Comparison of ENCODE assay signal across 27 cellular contexts in the genomic region with DNA sequence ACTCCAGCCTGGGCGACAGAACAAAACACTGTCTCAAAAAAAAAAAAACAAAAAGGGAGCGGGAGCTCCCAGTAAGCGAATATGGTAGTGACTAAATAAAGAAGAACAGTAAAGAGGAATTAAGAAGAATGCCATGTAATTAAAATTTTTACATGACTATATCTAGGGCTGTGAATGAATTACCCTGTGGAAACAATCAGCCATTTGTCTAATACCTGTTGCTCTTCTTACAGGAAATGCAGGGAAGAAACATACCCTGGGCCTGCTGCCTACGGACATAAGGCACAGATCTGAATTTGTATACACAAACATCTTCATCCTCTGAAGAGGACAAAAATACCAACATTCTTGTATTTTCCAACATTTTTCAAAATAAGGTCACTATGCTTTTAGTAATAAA. TPM values are rescaled to one million over a fixed set of nuclear protein-coding genes. Genes with fewer than 3 reads are reported as not detected.
DNase-seq lines count a peak whose midpoint lies in the region; ATAC-seq and TF ChIP-seq lines count a peak whose summit lies in the region.
"Had no signal": no experiment of that assay in that cellular context is flagged by ENCODE, and none has a peak within 500 bp of the region (broad histone marks: within the 10 kb centered on the region; RNA-seq: fewer than 3 reads in every experiment).

No MANE protein-coding gene starts in this region.

- ATAC-seq in WTC11, result peak; percentile 54
- no peak for ATAC-seq in gastrocnemius medialis
- no peak for ATAC-seq in GM21825 (IDR thresholded peaks at IDR 0.05; ENCODE audit: unreplicated experiment)
- ATAC-seq: activated T-cell treated with anti-CD3 and anti-CD28 coated beads, Interleukin-2, amount 50 U/mL, for 72 hours; Right ventricle myocardium inferior; sciatic nerve; SK-N-SH treated with all-trans-retinoic acid at 6 μM for 48 hours had no signal

- H3K9me3 Mint-ChIP-seq in WTC11, result no peaks in the 10 kb centered on the region
- H3K9me3 Mint-ChIP-seq: activated CD4-positive, alpha-beta memory T cell treated with anti-CD3 and anti-CD28 coated beads for 36 hours; activated T-cell treated with anti-CD3 and anti-CD28 coated beads, Interleukin-2, amount 50 U/mL, for 72 hours; T-helper 1 cell treated with Interleukin-12 subunit alpha and Interleukin-12 subunit beta and Interleukin-4 antibody, amounts not matched to agents 30 μg/mL and 1 μg/mL, for 36 hours had no signal

- H3K27me3 ChIP-seq in HAP-1 (ENCODE audit: low read depth) (no peaks in the 10 kb centered on the region), iPS-18a (ENCODE audit: control insufficient read depth, insufficient read depth, low read length) (no peaks in the 10 kb centered on the region), gastrocnemius medialis (no peaks in the 10 kb centered on the region)
- H3K27me3 ChIP-seq: BLaER1, hepatocyte, neutrophil, tibial nerve had no signal

- POLR2A ChIA-PET in WTC11 (lab: Charles Lee), result no interaction called here

- intact Hi-C loops in gastrocnemius medialis (cut with DNase I; ENCODE audit: low total_unique reads), result loop anchor here (10.0 kb wide), 1 partner anchor 870 kb away; no protein-coding TSS in a partner anchor

- H3K36me3 Mint-ChIP-seq in WTC11, result no peaks in the 10 kb centered on the region
- H3K36me3 Mint-ChIP-seq: activated CD4-positive, alpha-beta memory T cell treated with anti-CD3 and anti-CD28 coated beads for 36 hours; immature natural killer cell had no signal

- H3K9me3 ChIP-seq in HAP-1, result no peaks in the 10 kb centered on the region
- no peaks in the 10 kb centered on the region for H3K9me3 ChIP-seq in iPS-18a (ENCODE audit: control insufficient read depth, low read depth, low read length)
- H3K9me3 ChIP-seq in gastrocnemius medialis, result no peaks in the 10 kb centered on the region
- H3K9me3 ChIP-seq: BLaER1, neutrophil, tibial nerve had no signal

- no peaks in the 10 kb centered on the region for H3K27me3 Mint-ChIP-seq in WTC11 (ENCODE audit: low read depth)

- in situ Hi-C loops in HAP-1 (cut with MboI; ENCODE audit: low sequenced_read_pairs) (no loop called here), gastrocnemius medialis (cut with MboI; ENCODE audit: low sequenced_read_pairs in 4 of 4) (loop anchor here in 1 of 4 donors (25.0 kb wide), 1 partner anchor 118 kb away; no protein-coding TSS in a partner anchor)

- TF ChIP-seq CTCF in WTC11 (IDR thresholded peaks at IDR 0.05), result no peak
- TF ChIP-seq CTCF in gastrocnemius medialis (IDR thresholded peaks at IDR 0.05 in 4 of 5, conservative IDR thresholded peaks at IDR 0.05 in 1 of 5), result no peak
- no peak for TF ChIP-seq CTCF in coronary artery (IDR thresholded peaks at IDR 0.05)

- TF ChIP-seq POLR2A in gastrocnemius medialis (IDR thresholded peaks at IDR 0.05), result no peak

- peaks cover 65% of the 10 kb centered on the region for H3K4me1 Mint-ChIP-seq in WTC11
- H3K4me1 Mint-ChIP-seq: immature natural killer cell had no signal

- no peak overlapping the region for H3K9ac ChIP-seq in iPS-18a (ENCODE audit: low read length)
- H3K9ac ChIP-seq: BLaER1, KMS-11 had no signal

- H3K27ac ChIP-seq in iPS-18a (ENCODE audit: low read length) (no peak overlapping the region), gastrocnemius medialis (peak overlapping the region in 3 of 4 donors; percentile 7 to 24 (median 11)), coronary artery (no peak overlapping the region)
- H3K27ac ChIP-seq: BLaER1, hepatocyte, KMS-11 had no signal

- no peak overlapping the region for H3K4me3 ChIP-seq in HAP-1
- H3K4me3 ChIP-seq in iPS-18a (ENCODE audit: low read length), result peak overlapping the region; percentile 11
- no peak overlapping the region for H3K4me3 ChIP-seq in gastrocnemius medialis
- no peak overlapping the region for H3K4me3 ChIP-seq in coronary artery
- H3K4me3 ChIP-seq: BLaER1, hepatocyte, tibial nerve had no signal

- H3K36me3 ChIP-seq in HAP-1 (replicated peaks), result no peaks in the 10 kb centered on the region
- no peaks in the 10 kb centered on the region for H3K36me3 ChIP-seq in iPS-18a (ENCODE audit: control insufficient read depth, low read depth, low read length)
- H3K36me3 ChIP-seq in gastrocnemius medialis, result no peaks in the 10 kb centered on the region
- H3K36me3 ChIP-seq: BLaER1, neutrophil, tibial nerve had no signal

- H3K4me1 ChIP-seq in HAP-1 (peaks cover 26% of the 10 kb centered on the region), iPS-18a (ENCODE audit: control insufficient read depth, low read depth, low read length) (peaks cover 23% of the 10 kb centered on the region), gastrocnemius medialis (peaks cover 48 to 67% of the 10 kb centered on the region in 2 donors)
- H3K4me1 ChIP-seq: BLaER1 had no signal

- CTCF ChIA-PET in WTC11 (lab: Charles Lee), result interaction anchor here (0.7 to 1.3 kb wide), 3 partner anchors 12 to 19 kb away, joined by 3 to 4 read pairs (median 4); partner anchors contain the start of gene WDFY3

- peak; percentile 30 to 74 for DNase-seq in HAP-1 (ENCODE audit: low spot score in 2 of 2)
- DNase-seq in WTC11 (ENCODE audit: low spot score), result no peak
- no peak for DNase-seq in gastrocnemius medialis
- DNase-seq in HuH-7 (ENCODE audit: low spot score), result no peak
- no peak for DNase-seq in coronary artery (ENCODE audit: low spot score)
- DNase-seq: activated CD4-positive, alpha-beta memory T cell treated with anti-CD3 and anti-CD28 coated beads for 36 hours; activated CD4-positive, alpha-beta T cell treated with anti-CD3 and anti-CD28 coated beads for 1 hour; activated T-cell treated with anti-CD3 and anti-CD28 coated beads, Interleukin-2, amount 50 U/mL, for 72 hours; COR-L47; GDM1; immature natural killer cell; NCI-H1436; NCI-H2107; NCI-H345; stimulated activated CD4-positive, alpha-beta T cell treated with anti-CD3 and anti-CD28 coated beads, Interleukin-12 subunit alpha, Interleukin-12 subunit beta, amount 100 ng/mL, for 4 hours; stimulated activated CD4-positive, alpha-beta T cell treated with anti-CD3 and anti-CD28 coated beads, Interleukin-4, amount 100 ng/mL, for 24 hours had no signal

- peak overlapping the region; percentile 50 for H3K4me3 Mint-ChIP-seq in WTC11
- H3K4me3 Mint-ChIP-seq: activated CD4-positive, alpha-beta memory T cell treated with anti-CD3 and anti-CD28 coated beads for 36 hours; activated T-cell treated with anti-CD3 and anti-CD28 coated beads, Interleukin-2, amount 50 U/mL, for 72 hours; immature natural killer cell; T-helper 1 cell treated with Interleukin-12 subunit alpha and Interleukin-12 subunit beta and Interleukin-4 antibody, amounts not matched to agents 30 μg/mL and 1 μg/mL, for 36 hours had no signal

- H3K27ac Mint-ChIP-seq in WTC11, result peak overlapping the region; percentile 79
- H3K27ac Mint-ChIP-seq: activated CD4-positive, alpha-beta memory T cell treated with anti-CD3 and anti-CD28 coated beads for 36 hours; activated T-cell treated with anti-CD3 and anti-CD28 coated beads, Interleukin-2, amount 50 U/mL, for 72 hours; immature natural killer cell; T-helper 1 cell treated with Interleukin-12 subunit alpha and Interleukin-12 subunit beta and Interleukin-4 antibody, amounts not matched to agents 30 μg/mL and 1 μg/mL, for 36 hours had no signal

TF ChIP-seq in WTC11, 78 proteins besides CTCF, POLR2A, EP300 and RAD21:
- TF ChIP-seq SMAD3 (CRISPR knock-in tag; IDR thresholded peaks at IDR 0.05; ENCODE audit: borderline replicate concordance) (no peak), NR3C1 (CRISPR knock-in tag; conservative IDR thresholded peaks at IDR 0.05; ENCODE audit: low read depth) (no peak), CREM (CRISPR knock-in tag; IDR thresholded peaks at IDR 0.05) (no peak), SMAD4 (CRISPR knock-in tag; IDR thresholded peaks at IDR 0.05) (no peak)

RNA-seq across cellular contexts. Expression of gene WDFY3, which starts 11.3 kb away (rescaled TPM):
- total RNA-seq in WTC11 (2021) (62.0 to 77.2 TPM (median 71.4 TPM) in 3 replicates), gastrocnemius medialis (10 to 100 TPM; 28.3 to 65.9 (median 36.4) TPM)

Comparison
In these comparisons a context has a peak if more than half of its experiments do, and no peak if none do; other contexts are left out.
1. DNase-seq: peak in HAP-1 (2 of 2); none in WTC11 (single experiment), gastrocnemius medialis (0 of 2), HuH-7 (single experiment) and coronary artery (single experiment).
2. H3K27ac ChIP-seq: peak in gastrocnemius medialis (3 of 4); none in iPS-18a (single experiment) and coronary artery (0 of 2).